Comparison of ENCODE assay signal across 22 cellular contexts in genomic region chr12:103020839-103021238, GRCh38.
DNase-seq lines count a peak whose midpoint lies in the region; ATAC-seq, FAIRE-seq and TF ChIP-seq lines count a peak whose summit lies in the region.
"Had no signal": no experiment of that assay in that cellular context is flagged by ENCODE, and none has a peak within 500 bp of the region (broad histone marks: within the 10 kb centered on the region; RNA-seq: fewer than 3 reads in every experiment).

No MANE protein-coding gene starts in this region.

- no TSS peak for BruUV-seq in GM12878 (replicated peaks; lab: Mats Ljungman, UMichigan)

- RAD21 ChIA-PET in GM12878 (lab: Charles Lee; ENCODE audit: unreplicated experiment) = interaction anchor here (0.5 to 1.7 kb wide), 3 partner anchors 8 to 82 kb away, joined by 3 to 8 read pairs (median 5); no protein-coding TSS in a partner anchor

- no peak overlapping the region for H3K27ac ChIP-seq in GM12878 (ENCODE audit: control insufficient read depth, insufficient read depth)

- H3K4me3 ChIP-seq in GM12865 (ENCODE audit: low read depth, low read length) (no peak overlapping the region), GM12878 (no peak overlapping the region)
- H3K4me3 ChIP-seq: HAP-1, K562 had no signal

- TF ChIP-seq CTCF in GM12865 (IDR thresholded peaks at IDR 0.05; ENCODE audit: insufficient read depth, low read depth, low read length, missing control alignments) = no peak
- TF ChIP-seq CTCF in GM20000 (IDR thresholded peaks at IDR 0.05; ENCODE audit: extremely low read depth, missing control alignments) = no peak
- TF ChIP-seq CTCF in GM12878 (IDR thresholded peaks at IDR 0.05 in 2 of 3, conservative IDR thresholded peaks at IDR 0.05 in 1 of 3; ENCODE audit: control insufficient read depth in 2 of 3, extremely low read depth in 1 of 3, insufficient read depth in 1 of 3, low read depth in 3 of 3, low read length in 3 of 3) = no peak

- no peaks in the 10 kb centered on the region; the same call in 2 of the 3 replicates for H3K9me3 ChIP-seq in GM12878 (replicated peaks; ENCODE audit: control insufficient read depth, insufficient read depth, low read length)
- H3K9me3 ChIP-seq: HAP-1 had no signal

- no peak for TF ChIP-seq POLR2A in GM12878 (IDR thresholded peaks at IDR 0.05; ENCODE audit: low read depth, low read length)

- H3K4me1 ChIP-seq in GM12878 (ENCODE audit: control insufficient read depth, insufficient read depth, low read length) = peaks cover 6% of the 10 kb centered on the region; the same call in 1 of the 2 replicates
- H3K4me1 ChIP-seq: HAP-1 had no signal

- WGBS in GM12878 (ENCODE audit: insufficient coverage, insufficient replicate concordance, low lambda C conversion rate, missing lambda C conversion rate) = 0% methylated on average over 1 of the region's 1 CpG

- no peaks in the 10 kb centered on the region for H3K36me3 ChIP-seq in GM12878 (ENCODE audit: control insufficient read depth in 2 of 2, insufficient read depth in 2 of 2, low read length in 1 of 2)
- H3K36me3 ChIP-seq: HAP-1 had no signal

- H4K20me1 ChIP-seq in GM12878 (ENCODE audit: control insufficient read depth, insufficient read depth) = no peaks in the 10 kb centered on the region

- no peak overlapping the region; the same call in 1 of the 2 replicates for H2AFZ ChIP-seq in GM12878 (ENCODE audit: control insufficient read depth, low read depth, low read length)

- FAIRE-seq in GM12878 (lab: Jason Lieb, UNC) = no peak
- FAIRE-seq: HTR-8/SVneo, K562 had no signal

- SMC1A ChIA-PET in GM12878 (lab: Charles Lee; ENCODE audit: uncharacterized antibody, unreplicated experiment) = interaction anchor here (0.5 to 1.6 kb wide), 6 partner anchors 9 to 81 kb away, joined by 3 to 7 read pairs (median 4); no protein-coding TSS in a partner anchor

- POLR2A ChIA-PET in GM12878 (lab: Charles Lee) = no interaction called here

- CTCF ChIA-PET in GM12878 (lab: Yijun Ruan, JAX) = interaction anchor here (1.0 to 1.2 kb wide), 4 partner anchors 13 to 72 kb away, joined by 3 to 5 read pairs (median 4); no protein-coding TSS in a partner anchor

- H3K27me3 ChIP-seq in GM12878 (replicated peaks in 1 of 2; ENCODE audit: control insufficient read depth in 2 of 2, insufficient read depth in 2 of 2, low read length in 1 of 2) = no peaks in the 10 kb centered on the region

- DNase-seq in GM12865 (ENCODE audit: low read depth) (peak; percentile 41), GM20000 (ENCODE audit: low spot score) (peak; percentile 27), GM12878 (ENCODE audit: low read depth, low spot score) (peak; percentile 20), occipital lobe (lab: John Stamatoyannopoulos, UW) (no peak), KG1 (lab: John Stamatoyannopoulos, UW) (no peak)
- DNase-seq: Calu3, DND-41, GOT3, HFFc6, NCI-H1105 treated with DMSO at 0.1 percent for 48 hours, NCI-H146, NCI-H2029 treated with DMSO at 0.1 percent for 48 hours, NCI-H446 treated with DMSO at 0.1 percent for 48 hours, NCI-H526 treated with DMSO at 0.1 percent for 48 hours, Right ventricle myocardium superior, RPMI8226, T-cell had no signal

- TF ChIP-seq EP300 in GM12878 (IDR thresholded peaks at IDR 0.05; ENCODE audit: borderline replicate concordance in 1 of 2, control insufficient read depth in 1 of 2, low read depth in 2 of 2, low read length in 2 of 2) = no peak

- peak; percentile 58 for ATAC-seq in HG02623 (IDR thresholded peaks at IDR 0.05; ENCODE audit: unreplicated experiment)
- ATAC-seq in GM12878 = peak; percentile 52
- ATAC-seq in HG02642 (IDR thresholded peaks at IDR 0.05; ENCODE audit: poor library complexity, unreplicated experiment) = no peak
- ATAC-seq: K562, T-cell had no signal

- H3K9ac ChIP-seq in GM12878 (ENCODE audit: control insufficient read depth, insufficient read depth, low read length) = no peak overlapping the region

- no peaks in the 10 kb centered on the region for H3K79me2 ChIP-seq in GM12878 (ENCODE audit: control insufficient read depth, insufficient read depth, low read length)

- intact Hi-C loops in GM12878 (cut with micrococcal nuclease; ENCODE audit: unreplicated experiment) = no loop called here

- no peak overlapping the region; the same call in 1 of the 2 replicates for H3K4me2 ChIP-seq in GM12878 (ENCODE audit: control insufficient read depth, insufficient read depth)

- TF ChIP-seq RAD21 in GM12878 (IDR thresholded peaks at IDR 0.05; ENCODE audit: insufficient read depth, low read depth, low read length) = no peak

- in situ Hi-C loops in GM12878 (cut with MboI) = no loop called here

TF ChIP-seq in GM12878, 131 proteins besides CTCF, POLR2A, EP300 and RAD21:
- no peak for TF ChIP-seq SUPT20H (IDR thresholded peaks at IDR 0.05; ENCODE audit: borderline replicate concordance, control insufficient read depth, low read depth, low read length)
- TF ChIP-seq MEF2A (IDR thresholded peaks at IDR 0.05; ENCODE audit: insufficient read depth, low read depth, low read length) = peak; percentile 54; the same call in 1 of the 2 replicates
- peak; percentile 42 for TF ChIP-seq MEF2B (IDR thresholded peaks at IDR 0.05; ENCODE audit: partially characterized antibody, poor library complexity, severe bottlenecking)

Comparison
In these comparisons a context has a peak if more than half of its experiments do, and no peak if none do; other contexts are left out.
1. DNase-seq: peak in GM12865 (single experiment), GM20000 (single experiment) and GM12878 (single experiment); none in occipital lobe (single experiment) and KG1 (single experiment).